Comparison of ENCODE assay signal across 1 cellular context in the genomic region with DNA sequence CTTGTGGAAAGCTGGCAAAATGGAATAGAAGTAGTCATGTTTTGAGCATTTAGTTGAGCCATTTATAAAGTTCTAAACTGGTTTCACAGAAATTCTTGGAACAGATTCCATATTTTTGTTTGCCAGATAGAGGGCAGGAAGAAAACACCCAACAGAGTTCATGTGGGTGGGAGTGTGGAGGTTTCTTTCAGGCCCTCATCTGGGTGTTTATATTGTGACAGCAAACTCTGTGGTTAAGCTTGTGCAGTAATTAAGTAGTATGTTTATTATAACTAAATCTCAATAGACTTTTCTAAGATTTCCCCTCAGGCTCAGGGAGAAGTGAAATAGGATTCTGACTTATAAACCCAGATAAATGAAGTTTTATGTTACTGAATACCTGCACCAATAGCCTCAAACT.
TF ChIP-seq lines count a peak whose summit lies in the region.

No MANE protein-coding gene starts in this region.

TF ChIP-seq in HepG2, 621 proteins besides CTCF, POLR2A, EP300 and RAD21:
- TF ChIP-seq, protein P1, sequence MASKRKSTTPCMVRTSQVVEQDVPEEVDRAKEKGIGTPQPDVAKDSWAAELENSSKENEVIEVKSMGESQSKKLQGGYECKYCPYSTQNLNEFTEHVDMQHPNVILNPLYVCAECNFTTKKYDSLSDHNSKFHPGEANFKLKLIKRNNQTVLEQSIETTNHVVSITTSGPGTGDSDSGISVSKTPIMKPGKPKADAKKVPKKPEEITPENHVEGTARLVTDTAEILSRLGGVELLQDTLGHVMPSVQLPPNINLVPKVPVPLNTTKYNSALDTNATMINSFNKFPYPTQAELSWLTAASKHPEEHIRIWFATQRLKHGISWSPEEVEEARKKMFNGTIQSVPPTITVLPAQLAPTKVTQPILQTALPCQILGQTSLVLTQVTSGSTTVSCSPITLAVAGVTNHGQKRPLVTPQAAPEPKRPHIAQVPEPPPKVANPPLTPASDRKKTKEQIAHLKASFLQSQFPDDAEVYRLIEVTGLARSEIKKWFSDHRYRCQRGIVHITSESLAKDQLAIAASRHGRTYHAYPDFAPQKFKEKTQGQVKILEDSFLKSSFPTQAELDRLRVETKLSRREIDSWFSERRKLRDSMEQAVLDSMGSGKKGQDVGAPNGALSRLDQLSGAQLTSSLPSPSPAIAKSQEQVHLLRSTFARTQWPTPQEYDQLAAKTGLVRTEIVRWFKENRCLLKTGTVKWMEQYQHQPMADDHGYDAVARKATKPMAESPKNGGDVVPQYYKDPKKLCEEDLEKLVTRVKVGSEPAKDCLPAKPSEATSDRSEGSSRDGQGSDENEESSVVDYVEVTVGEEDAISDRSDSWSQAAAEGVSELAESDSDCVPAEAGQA (IDR thresholded peaks at IDR 0.05; ENCODE audit: low read depth): no peak
- TF ChIP-seq, protein P1 (CRISPR knock-in tag; IDR thresholded peaks at IDR 0.05; ENCODE audit: borderline replicate concordance): no peak
- no peak for TF ChIP-seq STAG1 (CRISPR knock-in tag; IDR thresholded peaks at IDR 0.05)
- TF ChIP-seq ZNF557 (CRISPR knock-in tag; IDR thresholded peaks at IDR 0.05): no peak
- no peak for TF ChIP-seq ZNF543 (CRISPR knock-in tag; IDR thresholded peaks at IDR 0.05)
- TF ChIP-seq SAP130 (CRISPR knock-in tag; IDR thresholded peaks at IDR 0.05; ENCODE audit: low read depth): no peak
- no peak for TF ChIP-seq ZNF644 (CRISPR knock-in tag; IDR thresholded peaks at IDR 0.05; ENCODE audit: low read depth)
- TF ChIP-seq, protein P2, sequence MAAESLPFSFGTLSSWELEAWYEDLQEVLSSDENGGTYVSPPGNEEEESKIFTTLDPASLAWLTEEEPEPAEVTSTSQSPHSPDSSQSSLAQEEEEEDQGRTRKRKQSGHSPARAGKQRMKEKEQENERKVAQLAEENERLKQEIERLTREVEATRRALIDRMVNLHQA (CRISPR knock-in tag; IDR thresholded peaks at IDR 0.05): no peak
- TF ChIP-seq, protein P3, sequence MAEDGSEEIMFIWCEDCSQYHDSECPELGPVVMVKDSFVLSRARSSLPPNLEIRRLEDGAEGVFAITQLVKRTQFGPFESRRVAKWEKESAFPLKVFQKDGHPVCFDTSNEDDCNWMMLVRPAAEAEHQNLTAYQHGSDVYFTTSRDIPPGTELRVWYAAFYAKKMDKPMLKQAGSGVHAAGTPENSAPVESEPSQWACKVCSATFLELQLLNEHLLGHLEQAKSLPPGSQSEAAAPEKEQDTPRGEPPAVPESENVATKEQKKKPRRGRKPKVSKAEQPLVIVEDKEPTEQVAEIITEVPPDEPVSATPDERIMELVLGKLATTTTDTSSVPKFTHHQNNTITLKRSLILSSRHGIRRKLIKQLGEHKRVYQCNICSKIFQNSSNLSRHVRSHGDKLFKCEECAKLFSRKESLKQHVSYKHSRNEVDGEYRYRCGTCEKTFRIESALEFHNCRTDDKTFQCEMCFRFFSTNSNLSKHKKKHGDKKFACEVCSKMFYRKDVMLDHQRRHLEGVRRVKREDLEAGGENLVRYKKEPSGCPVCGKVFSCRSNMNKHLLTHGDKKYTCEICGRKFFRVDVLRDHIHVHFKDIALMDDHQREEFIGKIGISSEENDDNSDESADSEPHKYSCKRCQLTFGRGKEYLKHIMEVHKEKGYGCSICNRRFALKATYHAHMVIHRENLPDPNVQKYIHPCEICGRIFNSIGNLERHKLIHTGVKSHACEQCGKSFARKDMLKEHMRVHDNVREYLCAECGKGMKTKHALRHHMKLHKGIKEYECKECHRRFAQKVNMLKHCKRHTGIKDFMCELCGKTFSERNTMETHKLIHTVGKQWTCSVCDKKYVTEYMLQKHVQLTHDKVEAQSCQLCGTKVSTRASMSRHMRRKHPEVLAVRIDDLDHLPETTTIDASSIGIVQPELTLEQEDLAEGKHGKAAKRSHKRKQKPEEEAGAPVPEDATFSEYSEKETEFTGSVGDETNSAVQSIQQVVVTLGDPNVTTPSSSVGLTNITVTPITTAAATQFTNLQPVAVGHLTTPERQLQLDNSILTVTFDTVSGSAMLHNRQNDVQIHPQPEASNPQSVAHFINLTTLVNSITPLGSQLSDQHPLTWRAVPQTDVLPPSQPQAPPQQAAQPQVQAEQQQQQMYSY (CRISPR knock-in tag; IDR thresholded peaks at IDR 0.05): no peak
- no peak for TF ChIP-seq U2AF1 (optimal IDR thresholded peaks at IDR 0.05; ENCODE audit: low read depth, low read length)
- TF ChIP-seq TOE1 (CRISPR knock-in tag; IDR thresholded peaks at IDR 0.05): no peak
- TF ChIP-seq, protein P4, sequence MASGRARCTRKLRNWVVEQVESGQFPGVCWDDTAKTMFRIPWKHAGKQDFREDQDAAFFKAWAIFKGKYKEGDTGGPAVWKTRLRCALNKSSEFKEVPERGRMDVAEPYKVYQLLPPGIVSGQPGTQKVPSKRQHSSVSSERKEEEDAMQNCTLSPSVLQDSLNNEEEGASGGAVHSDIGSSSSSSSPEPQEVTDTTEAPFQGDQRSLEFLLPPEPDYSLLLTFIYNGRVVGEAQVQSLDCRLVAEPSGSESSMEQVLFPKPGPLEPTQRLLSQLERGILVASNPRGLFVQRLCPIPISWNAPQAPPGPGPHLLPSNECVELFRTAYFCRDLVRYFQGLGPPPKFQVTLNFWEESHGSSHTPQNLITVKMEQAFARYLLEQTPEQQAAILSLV (CRISPR knock-in tag; IDR thresholded peaks at IDR 0.05; ENCODE audit: borderline replicate concordance): no peak
- TF ChIP-seq, protein P5, sequence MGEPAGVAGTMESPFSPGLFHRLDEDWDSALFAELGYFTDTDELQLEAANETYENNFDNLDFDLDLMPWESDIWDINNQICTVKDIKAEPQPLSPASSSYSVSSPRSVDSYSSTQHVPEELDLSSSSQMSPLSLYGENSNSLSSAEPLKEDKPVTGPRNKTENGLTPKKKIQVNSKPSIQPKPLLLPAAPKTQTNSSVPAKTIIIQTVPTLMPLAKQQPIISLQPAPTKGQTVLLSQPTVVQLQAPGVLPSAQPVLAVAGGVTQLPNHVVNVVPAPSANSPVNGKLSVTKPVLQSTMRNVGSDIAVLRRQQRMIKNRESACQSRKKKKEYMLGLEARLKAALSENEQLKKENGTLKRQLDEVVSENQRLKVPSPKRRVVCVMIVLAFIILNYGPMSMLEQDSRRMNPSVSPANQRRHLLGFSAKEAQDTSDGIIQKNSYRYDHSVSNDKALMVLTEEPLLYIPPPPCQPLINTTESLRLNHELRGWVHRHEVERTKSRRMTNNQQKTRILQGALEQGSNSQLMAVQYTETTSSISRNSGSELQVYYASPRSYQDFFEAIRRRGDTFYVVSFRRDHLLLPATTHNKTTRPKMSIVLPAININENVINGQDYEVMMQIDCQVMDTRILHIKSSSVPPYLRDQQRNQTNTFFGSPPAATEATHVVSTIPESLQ (CRISPR knock-in tag; conservative IDR thresholded peaks at IDR 0.05): no peak
- no peak for TF ChIP-seq HMG20B (CRISPR knock-in tag; conservative IDR thresholded peaks at IDR 0.05)
- TF ChIP-seq RORA (CRISPR knock-in tag; IDR thresholded peaks at IDR 0.05): no peak
- TF ChIP-seq ZNF670 (CRISPR knock-in tag; IDR thresholded peaks at IDR 0.05; ENCODE audit: borderline replicate concordance): no peak
- TF ChIP-seq ETV6 (CRISPR knock-in tag; conservative IDR thresholded peaks at IDR 0.05): no peak
- TF ChIP-seq ZBTB7B (CRISPR knock-in tag; IDR thresholded peaks at IDR 0.05): no peak
- no peak for TF ChIP-seq ZFP90 (CRISPR knock-in tag; IDR thresholded peaks at IDR 0.05; ENCODE audit: borderline replicate concordance)
